Comparison of ENCODE assay signal across 24 cellular contexts in the genomic region with DNA sequence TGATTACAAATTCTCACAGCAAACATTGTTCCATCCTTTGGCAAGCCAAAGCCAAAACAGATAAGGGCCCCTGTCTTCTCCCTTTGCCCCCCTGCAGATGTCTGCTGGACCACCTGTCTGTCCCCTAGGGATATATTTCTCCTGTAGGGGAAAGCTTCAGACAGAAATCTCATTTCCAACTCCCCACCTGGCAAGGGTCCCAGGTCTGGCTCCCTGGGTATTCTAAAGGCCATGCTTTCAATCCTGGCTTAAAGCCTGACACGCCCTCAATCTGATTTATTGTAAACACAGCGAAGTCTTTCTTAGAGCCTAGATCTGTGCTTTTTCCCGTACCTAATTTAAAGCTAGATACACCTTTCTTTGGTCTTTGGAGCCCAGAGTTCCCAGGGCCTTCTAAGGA.
DNase-seq lines count a peak whose midpoint lies in the region; ATAC-seq, FAIRE-seq and TF ChIP-seq lines count a peak whose summit lies in the region.
"Had no signal": no experiment of that assay in that cellular context is flagged by ENCODE, and none has a peak within 500 bp of the region (broad histone marks: within the 10 kb centered on the region; RNA-seq: fewer than 3 reads in every experiment).

No MANE protein-coding gene starts in this region.

- intact Hi-C loops in pancreas (cut with DNase I): no loop called here

- H3K36me3 Mint-ChIP-seq in T-helper 17 cell (ENCODE audit: low read depth): no peaks in the 10 kb centered on the region
- H3K36me3 Mint-ChIP-seq: memory B cell; natural killer cell treated with Interleukin-12 subunit alpha and Interleukin-12 subunit beta and Interleukin-15 and Interleukin-18, amount 100 ng/mL, for 72 hours had no signal

- no peak for TF ChIP-seq CTCF in pancreas (IDR thresholded peaks at IDR 0.05)

- H3K4me1 ChIP-seq in pancreas: no peaks in the 10 kb centered on the region

- H3K4me3 ChIP-seq in pancreas: no peak overlapping the region
- H3K4me3 ChIP-seq: smooth muscle cell had no signal

- no peaks in the 10 kb centered on the region for H3K4me1 Mint-ChIP-seq in T-helper 17 cell
- H3K4me1 Mint-ChIP-seq: central memory CD8-positive, alpha-beta T cell; memory B cell had no signal

- DNase-seq in DMS153 treated with DMSO at 0.1 percent for 48 hours (lab: John Stamatoyannopoulos, UW; ENCODE audit: unreplicated experiment): peak; percentile 36
- DNase-seq in NCI-H1694 treated with DMSO at 0.1 percent for 48 hours (lab: John Stamatoyannopoulos, UW): peak; percentile 18
- peak; percentile 51 for DNase-seq in NCI-H82 treated with DMSO at 0.1 percent for 48 hours (lab: John Stamatoyannopoulos, UW; ENCODE audit: unreplicated experiment)
- DNase-seq in pancreas: peak in 4 of 6 donors; percentile 28 to 75 (median 36)
- DNase-seq in T-helper 17 cell: no peak
- no peak for DNase-seq in activated CD4-positive, CD25-positive, alpha-beta regulatory T cell (lab: John Stamatoyannopoulos, UW)
- DNase-seq in cerebellum (ENCODE audit: low spot score): no peak
- DNase-seq in erythroblast (lab: John Stamatoyannopoulos, UW): no peak
- DNase-seq: activated CD4-positive, alpha-beta T cell treated with anti-CD3 and anti-CD28 coated beads for 4 hours; activated gamma-delta T cell treated with Interleukin-2 at 50 U/mL for 16 hours; amniotic stem cell; effector CD4-positive, alpha-beta T cell; HCEC 1CT; islet precursor cell; KBM-7; NCI-H526 treated with DMSO at 0.1 percent for 48 hours; stimulated activated CD4-positive, alpha-beta T cell treated with anti-CD3 and anti-CD28 coated beads, Interleukin-4, amount 100 ng/mL, for 4 hours; substantia nigra had no signal

- ATAC-seq in pancreas (peak in 2 of 4 donors; percentile 60 to 84), T-helper 17 cell (no peak)
- ATAC-seq: natural killer cell treated with Interleukin-12 subunit alpha and Interleukin-12 subunit beta and Interleukin-15 and Interleukin-18, amount 100 ng/mL, for 72 hours had no signal

- H3K27me3 ChIP-seq in pancreas: no peaks in the 10 kb centered on the region

- H3K27ac ChIP-seq in pancreas: no peak overlapping the region

- TF ChIP-seq POLR2A in erythroblast (IDR thresholded peaks at IDR 0.05; ENCODE audit: low read length): no peak

- 19 to 26% methylated on average over 3 of the region's 3 CpGs for WGBS in pancreas, 2 donors

- no peak overlapping the region for H3K27ac Mint-ChIP-seq in T-helper 17 cell
- H3K27ac Mint-ChIP-seq: memory B cell; natural killer cell treated with Interleukin-12 subunit alpha and Interleukin-12 subunit beta and Interleukin-15 and Interleukin-18, amount 100 ng/mL, for 72 hours; progenitor cell of endocrine pancreas had no signal

- no peak overlapping the region for H3K4me3 Mint-ChIP-seq in T-helper 17 cell
- H3K4me3 Mint-ChIP-seq: central memory CD8-positive, alpha-beta T cell; memory B cell; natural killer cell treated with Interleukin-12 subunit alpha and Interleukin-12 subunit beta and Interleukin-15 and Interleukin-18, amount 100 ng/mL, for 72 hours had no signal

- H3K27me3 Mint-ChIP-seq in T-helper 17 cell: no peaks in the 10 kb centered on the region
- H3K27me3 Mint-ChIP-seq: memory B cell had no signal

- no peaks in the 10 kb centered on the region for H3K9me3 ChIP-seq in pancreas
- H3K9me3 ChIP-seq in T-helper 17 cell (ENCODE audit: control insufficient read depth, low read length, poor library complexity, severe bottlenecking): no peaks in the 10 kb centered on the region

- no peaks in the 10 kb centered on the region for H3K36me3 ChIP-seq in pancreas

- no peak for FAIRE-seq in pancreas (lab: Jason Lieb, UNC)
- FAIRE-seq: GM12892 had no signal

Comparison
In these comparisons a context has a peak if more than half of its experiments do, and no peak if none do; other contexts are left out.
1. DNase-seq: peak in DMS153 treated with DMSO at 0.1 percent for 48 hours (single experiment), NCI-H1694 treated with DMSO at 0.1 percent for 48 hours (single experiment), NCI-H82 treated with DMSO at 0.1 percent for 48 hours (single experiment) and pancreas (4 of 6); none in T-helper 17 cell (0 of 3), activated CD4-positive, CD25-positive, alpha-beta regulatory T cell (0 of 4), cerebellum (single experiment) and erythroblast (0 of 2).